In the genomic region with DNA sequence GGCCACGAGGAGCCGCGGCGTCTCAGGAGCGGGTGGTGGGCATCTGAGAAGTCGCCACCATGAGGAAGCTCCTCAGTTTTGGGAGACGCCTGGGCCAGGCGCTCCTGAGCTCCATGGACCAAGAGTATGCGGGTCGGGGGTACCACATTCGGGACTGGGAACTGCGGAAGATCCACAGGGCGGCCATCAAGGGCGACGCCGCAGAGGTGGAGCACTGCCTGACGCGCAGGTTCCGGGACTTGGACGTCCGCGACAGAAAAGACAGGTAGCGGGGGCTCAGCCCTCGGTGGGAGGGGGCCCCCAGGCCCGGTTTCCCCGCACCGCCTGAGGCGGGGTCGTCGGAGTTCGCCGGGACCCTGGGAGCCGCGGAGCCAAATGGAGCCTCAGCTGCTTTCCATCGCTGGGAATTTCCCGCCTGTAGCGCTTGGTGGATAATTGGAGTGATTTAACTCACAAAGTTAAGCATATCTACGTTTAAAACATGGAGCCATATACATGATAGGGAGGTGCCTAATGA, we compare ENCODE assay signal across 9 cellular contexts. TPM values are rescaled to one million over a fixed set of nuclear protein-coding genes. Genes with fewer than 3 reads are reported as not detected.
DNase-seq lines count a peak whose midpoint lies in the region; ATAC-seq, FAIRE-seq and TF ChIP-seq lines count a peak whose summit lies in the region.
"Had no signal": no experiment of that assay in that cellular context is flagged by ENCODE, and none has a peak within 500 bp of the region (broad histone marks: within the 10 kb centered on the region; RNA-seq: fewer than 3 reads in every experiment).

No MANE protein-coding gene starts in this region.

- H3K9ac ChIP-seq in kidney (ENCODE audit: low read length in 2 of 2), result no peak overlapping the region

- H3K4me3 ChIP-seq in pancreas, result peak overlapping the region in 3 of 4 donors; percentile 7 to 49 (median 26)
- H3K4me3 ChIP-seq in kidney (ENCODE audit: low read length in 2 of 2), result peak overlapping the region in 1 of 2 donors; percentile 35

- peaks cover 0 to 3% (median 0%) of the 10 kb centered on the region in 3 donors for H3K4me1 ChIP-seq in pancreas
- H3K4me1 ChIP-seq in kidney (ENCODE audit: control insufficient read depth in 1 of 2, insufficient read depth in 1 of 2, low read depth in 1 of 2, low read length in 2 of 2), result peaks cover 0 to 2% of the 10 kb centered on the region in 2 donors

- intact Hi-C loops in pancreas (cut with DNase I) (no loop called here), kidney (cut with DNase I) (no loop called here)

- no peak for TF ChIP-seq CTCF in pancreas (IDR thresholded peaks at IDR 0.05)
- TF ChIP-seq CTCF in kidney (IDR thresholded peaks at IDR 0.05; ENCODE audit: borderline replicate concordance, extremely low read depth, insufficient read depth), result no peak

- no peaks in the 10 kb centered on the region for H3K36me3 ChIP-seq in pancreas
- no peaks in the 10 kb centered on the region for H3K36me3 ChIP-seq in kidney (ENCODE audit: control insufficient read depth in 1 of 2, insufficient read depth in 2 of 2, low read length in 2 of 2)

- no peak for FAIRE-seq in pancreas (lab: Jason Lieb, UNC)
- no peak for FAIRE-seq in kidney (lab: Jason Lieb, UNC)
- FAIRE-seq: TTC549 had no signal

- H3K9me3 ChIP-seq in pancreas (no peaks in the 10 kb centered on the region), kidney (ENCODE audit: control insufficient read depth in 1 of 2, low read length in 2 of 2) (no peaks in the 10 kb centered on the region)

- H3K27ac ChIP-seq in pancreas, result no peak overlapping the region
- H3K27ac ChIP-seq in kidney (ENCODE audit: low read depth in 2 of 2, low read length in 2 of 2), result no peak overlapping the region

- ATAC-seq in pancreas, result peak in 3 of 4 donors; percentile 52 to 62 (median 61)

- DNase-seq in NCI-H2081 (lab: John Stamatoyannopoulos, UW) (peak; percentile 41 to 82), NCI-H2081 treated with DMSO at 0.1 percent for 48 hours (lab: John Stamatoyannopoulos, UW) (no peak), SK-N-DZ (ENCODE audit: low spot score) (peak; percentile 47), epidermal melanocyte (ENCODE audit: insufficient read length, low spot score) (peak; percentile 11), pancreas (peak in 2 of 6 donors; percentile 55 to 69), SKM-1 (lab: John Stamatoyannopoulos, UW; ENCODE audit: unreplicated experiment) (no peak), NK-92 (lab: John Stamatoyannopoulos, UW; ENCODE audit: unreplicated experiment) (no peak), kidney (no peak)

- WGBS in pancreas, 2 donors, result 2 to 3% methylated on average over 38 of the region's 38 CpGs

- H3K27me3 ChIP-seq in pancreas, result peaks cover 0 to 34% (median 1%) of the 10 kb centered on the region in 4 donors

RNA-seq across cellular contexts. Expression of a gene that starts 0.4 kb away (rescaled TPM):
- 5.9 and 8.1 TPM in 2 replicates for polyA plus RNA-seq in SK-N-DZ (2014; cell fraction: cytosol; rRNA removed)
- 3.0 and 8.7 TPM in 2 replicates for polyA plus RNA-seq in SK-N-DZ (2014; cell fraction: nucleus; rRNA removed)
- total RNA-seq in pancreas, result 1 to 10 TPM in 1 of 6 donors, under 1 TPM in 4, not detected in 1; 0.51 to 1.7 (median 0.73) TPM
- polyA plus RNA-seq in pancreas, result under 1 TPM in 1 of 2 donors, not detected in 1; 0.66 TPM
- total RNA-seq in kidney, result 0.72 TPM
- polyA plus RNA-seq in kidney (ENCODE audit: insufficient read depth, low read depth, low replicate concordance), result not detected

RNA-seq across cellular contexts. Expression of a gene that starts 50.8 kb away (rescaled TPM):
- polyA plus RNA-seq in SK-N-DZ (2014; cell fraction: cytosol; rRNA removed), result 43.0 and 43.5 TPM in 2 replicates
- polyA plus RNA-seq in SK-N-DZ (2014; cell fraction: nucleus; rRNA removed), result 85.6 and 85.8 TPM in 2 replicates
- total RNA-seq in pancreas (10 to 100 TPM; 10.9 to 20.6 (median 17.6) TPM), kidney (32.8 TPM)
- polyA plus RNA-seq in pancreas (10 to 100 TPM; 27.8 to 28.2 TPM), kidney (ENCODE audit: insufficient read depth, low read depth, low replicate concordance) (10.8 TPM)

Comparison
In these comparisons a context has a peak if more than half of its experiments do, and no peak if none do; other contexts are left out.
1. DNase-seq: peak in NCI-H2081 (2 of 2), SK-N-DZ (single experiment) and epidermal melanocyte (single experiment); none in NCI-H2081 treated with DMSO at 0.1 percent for 48 hours (single experiment), SKM-1 (single experiment), NK-92 (single experiment) and kidney (single experiment).